ENCODE assay signal across 8 cellular contexts in the genomic region with DNA sequence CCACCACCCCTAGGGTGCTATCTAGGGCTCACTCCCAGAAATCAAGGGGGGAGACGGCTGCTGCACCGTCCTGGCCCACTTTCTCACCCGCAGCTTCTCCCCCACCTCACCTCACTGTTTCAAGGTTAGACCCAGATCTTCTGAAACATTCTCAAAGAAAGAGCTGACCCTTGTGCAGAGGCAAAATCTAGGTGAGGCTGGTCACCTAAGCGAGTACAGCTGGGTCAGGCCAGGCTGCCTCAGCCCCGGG. TPM values are rescaled to one million over a fixed set of nuclear protein-coding genes. Genes with fewer than 3 reads are reported as not detected.
DNase-seq lines count a peak whose midpoint lies in the region; ATAC-seq lines count a peak whose summit lies in the region.

No MANE protein-coding gene starts in this region.

- H3K4me3 Mint-ChIP-seq in T-helper 2 cell treated with Interferon-gamma antibody and Interleukin-4, amounts not matched to agents 5 μg/mL and 100 μg/mL, for 36 hours = peak overlapping the region; percentile 82
- peak overlapping the region; percentile 90 for H3K4me3 Mint-ChIP-seq in activated T-helper 17 cell treated with anti-CD3 and anti-CD28 coated beads, Interleukin-2, amount 50 U/mL, for 72 hours

- H3K4me1 ChIP-seq in iPS-20b (ENCODE audit: insufficient read depth, low read length) (peaks cover 6% of the 10 kb centered on the region; the same call in 1 of the 2 replicates), subcutaneous abdominal adipose tissue (ENCODE audit: control insufficient read depth in 5 of 5, insufficient read depth in 5 of 5, low read length in 5 of 5) (peaks cover 5 to 36% (median 21%) of the 10 kb centered on the region in 5 donors)

- H3K27me3 ChIP-seq in iPS-20b (ENCODE audit: insufficient read depth, low read length) (no peaks in the 10 kb centered on the region), subcutaneous abdominal adipose tissue (ENCODE audit: control insufficient read depth in 5 of 5, insufficient read depth in 4 of 5, low read length in 5 of 5) (no peaks in the 10 kb centered on the region)

- H3K4me1 Mint-ChIP-seq in T-helper 2 cell treated with Interferon-gamma antibody and Interleukin-4, amounts not matched to agents 5 μg/mL and 100 μg/mL, for 36 hours (ENCODE audit: low read depth) = peaks cover 8% of the 10 kb centered on the region
- peaks cover 12% of the 10 kb centered on the region for H3K4me1 Mint-ChIP-seq in activated T-helper 17 cell treated with anti-CD3 and anti-CD28 coated beads, Interleukin-2, amount 50 U/mL, for 72 hours

- peak; percentile 1 for ATAC-seq in activated T-helper 17 cell treated with anti-CD3 and anti-CD28 coated beads, Interleukin-2, amount 50 U/mL, for 72 hours (replicated peaks)
- ATAC-seq in GM21786 (IDR thresholded peaks at IDR 0.05; ENCODE audit: unreplicated experiment) (no peak), HG03095 (IDR thresholded peaks at IDR 0.05; ENCODE audit: unreplicated experiment) (no peak)

- H3K36me3 ChIP-seq in iPS-20b (ENCODE audit: insufficient read depth, low read depth, low read length) (no peaks in the 10 kb centered on the region; the same call in 1 of the 2 replicates), subcutaneous abdominal adipose tissue (ENCODE audit: control insufficient read depth in 5 of 5, insufficient read depth in 5 of 5, low read length in 5 of 5) (peaks cover 0 to 53% (median 39%) of the 10 kb centered on the region in 5 donors)

- no peak overlapping the region for H3K27ac ChIP-seq in iPS-20b (ENCODE audit: low read length)
- H3K27ac ChIP-seq in subcutaneous abdominal adipose tissue (ENCODE audit: low read depth, low read length) = peak overlapping the region; percentile 99

- peaks cover 8% of the 10 kb centered on the region for H3K36me3 Mint-ChIP-seq in T-helper 2 cell treated with Interferon-gamma antibody and Interleukin-4, amounts not matched to agents 5 μg/mL and 100 μg/mL, for 36 hours (ENCODE audit: low read depth)
- peaks cover 22% of the 10 kb centered on the region for H3K36me3 Mint-ChIP-seq in activated T-helper 17 cell treated with anti-CD3 and anti-CD28 coated beads, Interleukin-2, amount 50 U/mL, for 72 hours (ENCODE audit: low read depth)

- no peaks in the 10 kb centered on the region for H3K9me3 Mint-ChIP-seq in T-helper 2 cell treated with Interferon-gamma antibody and Interleukin-4, amounts not matched to agents 5 μg/mL and 100 μg/mL, for 36 hours
- H3K9me3 Mint-ChIP-seq in activated T-helper 17 cell treated with anti-CD3 and anti-CD28 coated beads, Interleukin-2, amount 50 U/mL, for 72 hours = no peaks in the 10 kb centered on the region

- H3K9ac ChIP-seq in iPS-20b (ENCODE audit: low read depth, low read length) (peak overlapping the region; percentile 90), subcutaneous abdominal adipose tissue (ENCODE audit: low read length in 5 of 5) (peak overlapping the region; percentile 63 to 86 (median 74))

- no peak for DNase-seq in T-helper 2 cell treated with Interferon-gamma antibody and Interleukin-4, amounts not matched to agents 5 μg/mL and 100 μg/mL, for 36 hours (ENCODE audit: low spot score)
- DNase-seq in T-helper 2 cell = no peak
- no peak for DNase-seq in activated CD4-positive, alpha-beta T cell treated with anti-CD3 and anti-CD28 coated beads for 1 hour

- no peaks in the 10 kb centered on the region for H3K9me3 ChIP-seq in iPS-20b (ENCODE audit: insufficient read depth, low read depth, low read length)
- no peaks in the 10 kb centered on the region for H3K9me3 ChIP-seq in subcutaneous abdominal adipose tissue (ENCODE audit: control insufficient read depth in 5 of 5, low read length in 5 of 5)

- H3K27ac Mint-ChIP-seq in T-helper 2 cell treated with Interferon-gamma antibody and Interleukin-4, amounts not matched to agents 5 μg/mL and 100 μg/mL, for 36 hours = peak overlapping the region; percentile 86
- peak overlapping the region; percentile 89 for H3K27ac Mint-ChIP-seq in activated T-helper 17 cell treated with anti-CD3 and anti-CD28 coated beads, Interleukin-2, amount 50 U/mL, for 72 hours

- peak overlapping the region; percentile 77 for H3K4me3 ChIP-seq in iPS-20b (ENCODE audit: low read length)
- H3K4me3 ChIP-seq in subcutaneous abdominal adipose tissue (ENCODE audit: low read depth in 1 of 5, low read length in 5 of 5) = peak overlapping the region; percentile 43 to 63 (median 47)

- no peaks in the 10 kb centered on the region for H3K27me3 Mint-ChIP-seq in T-helper 2 cell treated with Interferon-gamma antibody and Interleukin-4, amounts not matched to agents 5 μg/mL and 100 μg/mL, for 36 hours (ENCODE audit: low read depth)
- no peaks in the 10 kb centered on the region for H3K27me3 Mint-ChIP-seq in activated T-helper 17 cell treated with anti-CD3 and anti-CD28 coated beads, Interleukin-2, amount 50 U/mL, for 72 hours

RNA-seq across cellular contexts. Expression of a gene that starts 27.0 kb away (rescaled TPM):
- total RNA-seq in activated T-helper 17 cell treated with anti-CD3 and anti-CD28 coated beads, Interleukin-2, amount 50 U/mL, for 72 hours = 10 to 100 TPM; 22.6 to 24.4 TPM

RNA-seq across cellular contexts. Expression of a gene that starts 27.1 kb away (rescaled TPM):
- total RNA-seq in activated T-helper 17 cell treated with anti-CD3 and anti-CD28 coated beads, Interleukin-2, amount 50 U/mL, for 72 hours = 10 to 100 TPM; 36.7 to 64.2 TPM

RNA-seq across cellular contexts. Expression of a gene that starts 35.8 kb away (rescaled TPM):
- 10 to 100 TPM; 36.4 to 76.4 TPM for total RNA-seq in activated T-helper 17 cell treated with anti-CD3 and anti-CD28 coated beads, Interleukin-2, amount 50 U/mL, for 72 hours

RNA-seq across cellular contexts. Expression of a gene that starts 41.8 kb away (rescaled TPM):
- total RNA-seq in activated T-helper 17 cell treated with anti-CD3 and anti-CD28 coated beads, Interleukin-2, amount 50 U/mL, for 72 hours = 10 to 100 TPM; 12.1 to 23.1 TPM

RNA-seq across cellular contexts. Expression of a gene that starts 45.3 kb away (rescaled TPM):
- total RNA-seq in activated T-helper 17 cell treated with anti-CD3 and anti-CD28 coated beads, Interleukin-2, amount 50 U/mL, for 72 hours = 1 to 10 TPM in 1 of 2 donors, under 1 TPM in 1; 0.71 to 2.2 TPM
